In the genomic region with DNA sequence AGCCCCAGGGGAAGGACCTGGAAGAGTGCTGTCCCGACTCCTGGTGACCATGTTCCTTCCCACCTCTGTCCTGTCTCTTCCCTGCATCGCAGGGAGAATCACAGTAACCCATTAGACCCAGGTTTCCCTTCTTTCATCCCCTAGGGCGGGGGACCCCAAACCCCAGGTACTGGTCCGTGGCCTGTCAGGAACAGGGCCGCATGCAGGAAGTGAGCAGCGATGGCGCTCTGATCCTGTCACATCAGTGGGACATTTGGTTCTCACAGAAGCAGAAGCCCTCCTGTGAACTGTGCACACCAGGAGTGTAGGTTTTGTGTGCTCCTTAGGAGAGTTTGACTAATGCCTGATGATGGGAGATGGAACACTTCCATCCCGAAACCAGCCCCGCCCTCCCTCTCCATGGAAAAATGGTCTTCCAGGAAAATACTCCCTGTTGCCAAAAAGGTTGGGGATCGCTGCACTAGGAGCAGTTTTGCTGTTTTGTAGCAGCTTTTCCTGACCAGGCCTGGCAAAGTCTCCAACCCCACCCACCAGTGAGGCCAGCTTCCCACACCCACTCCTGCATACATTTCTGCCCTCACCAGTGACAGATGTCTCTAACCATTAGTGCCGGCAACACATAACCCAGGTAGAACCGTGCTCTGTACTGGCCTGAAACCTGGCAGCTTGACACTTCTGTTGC, we compare ENCODE assay signal across 9 cellular contexts. TPM values are rescaled to one million over a fixed set of nuclear protein-coding genes. Genes with fewer than 3 reads are reported as not detected.
DNase-seq lines count a peak whose midpoint lies in the region; ATAC-seq and TF ChIP-seq lines count a peak whose summit lies in the region.
"Had no signal": no experiment of that assay in that cellular context is flagged by ENCODE, and none has a peak within 500 bp of the region (broad histone marks: within the 10 kb centered on the region; RNA-seq: fewer than 3 reads in every experiment).

No MANE protein-coding gene starts in this region.

- TF ChIP-seq CTCF in nephron (IDR thresholded peaks at IDR 0.05; ENCODE audit: unreplicated experiment in 3 of 3) = no peak

- intact Hi-C loops in left cardiac atrium (cut with DNase I) = no loop called here
- intact Hi-C loops in cardiac septum (cut with DNase I) = loop anchor here (5.0 kb wide), 1 partner anchor 202 kb away; the partner anchor contains the start of gene PAFAH1B1

- H3K27ac Mint-ChIP-seq in central memory CD8-positive, alpha-beta T cell (ENCODE audit: low read depth) = peak overlapping the region; percentile 81
- H3K27ac Mint-ChIP-seq in nephron = peak overlapping the region in 2 of 3 experiments; percentile 38 to 50

- no peaks in the 10 kb centered on the region for H3K9me3 Mint-ChIP-seq in central memory CD8-positive, alpha-beta T cell
- H3K9me3 Mint-ChIP-seq in nephron = no peaks in the 10 kb centered on the region

- DNase-seq in left cardiac atrium (peak; percentile 58), cardiac septum (ENCODE audit: low spot score) (no peak), ureter (ENCODE audit: low spot score) (peak; percentile 60), GM19240 (ENCODE audit: insufficient read length, low spot score) (no peak)
- no peak for DNase-seq in central memory CD8-positive, alpha-beta T cell (ENCODE audit: low spot score in 2 of 2)
- DNase-seq: NCI-H345 had no signal

- no peak overlapping the region for H3K4me3 Mint-ChIP-seq in central memory CD8-positive, alpha-beta T cell
- peak overlapping the region in 2 of 3 experiments; percentile 59 to 62 for H3K4me3 Mint-ChIP-seq in nephron

- peaks cover 37% of the 10 kb centered on the region for H3K36me3 Mint-ChIP-seq in central memory CD8-positive, alpha-beta T cell (ENCODE audit: insufficient read depth)
- H3K36me3 Mint-ChIP-seq in nephron (ENCODE audit: low read depth) = peaks cover 14% of the 10 kb centered on the region

- ATAC-seq in left cardiac atrium (no peak), HG03135 (IDR thresholded peaks at IDR 0.05; ENCODE audit: unreplicated experiment) (no peak), GM19397 (IDR thresholded peaks at IDR 0.05; ENCODE audit: unreplicated experiment) (no peak)
- ATAC-seq in central memory CD8-positive, alpha-beta T cell (replicated peaks; ENCODE audit: extremely low read depth, poor library complexity, severe bottlenecking) = no peak

- peaks cover 39% of the 10 kb centered on the region for H3K4me1 Mint-ChIP-seq in central memory CD8-positive, alpha-beta T cell
- H3K4me1 Mint-ChIP-seq in nephron = peaks cover 53% of the 10 kb centered on the region

- H3K27me3 Mint-ChIP-seq in central memory CD8-positive, alpha-beta T cell = no peaks in the 10 kb centered on the region
- no peaks in the 10 kb centered on the region for H3K27me3 Mint-ChIP-seq in nephron (ENCODE audit: low read depth)

RNA-seq across cellular contexts. Expression of gene MNT, which starts 10.5 kb away (rescaled TPM):
- total RNA-seq in left cardiac atrium (10 to 100 TPM; 11.2 to 12.7 TPM), cardiac septum (12.9 TPM), ureter (47.4 TPM)

RNA-seq across cellular contexts. Expression of gene SGSM2, which starts 53.0 kb away (rescaled TPM):
- 10 to 100 TPM; 30.7 to 35.5 TPM for total RNA-seq in left cardiac atrium
- 35.5 TPM for total RNA-seq in cardiac septum
- 113 TPM for total RNA-seq in ureter

RNA-seq across cellular contexts. Expression of gene TSR1, which starts 54.1 kb away (rescaled TPM):
- 10 to 100 TPM; 15.9 to 25.3 TPM for total RNA-seq in left cardiac atrium
- 23.0 TPM for total RNA-seq in cardiac septum
- total RNA-seq in ureter = 36.9 TPM

Comparison
In these comparisons a context has a peak if more than half of its experiments do, and no peak if none do; other contexts are left out.
1. DNase-seq: peak in left cardiac atrium (single experiment) and ureter (single experiment); none in cardiac septum (single experiment), central memory CD8-positive, alpha-beta T cell (0 of 2) and GM19240 (single experiment).